8 cellular contexts compared by ENCODE assay signal in the genomic region with DNA sequence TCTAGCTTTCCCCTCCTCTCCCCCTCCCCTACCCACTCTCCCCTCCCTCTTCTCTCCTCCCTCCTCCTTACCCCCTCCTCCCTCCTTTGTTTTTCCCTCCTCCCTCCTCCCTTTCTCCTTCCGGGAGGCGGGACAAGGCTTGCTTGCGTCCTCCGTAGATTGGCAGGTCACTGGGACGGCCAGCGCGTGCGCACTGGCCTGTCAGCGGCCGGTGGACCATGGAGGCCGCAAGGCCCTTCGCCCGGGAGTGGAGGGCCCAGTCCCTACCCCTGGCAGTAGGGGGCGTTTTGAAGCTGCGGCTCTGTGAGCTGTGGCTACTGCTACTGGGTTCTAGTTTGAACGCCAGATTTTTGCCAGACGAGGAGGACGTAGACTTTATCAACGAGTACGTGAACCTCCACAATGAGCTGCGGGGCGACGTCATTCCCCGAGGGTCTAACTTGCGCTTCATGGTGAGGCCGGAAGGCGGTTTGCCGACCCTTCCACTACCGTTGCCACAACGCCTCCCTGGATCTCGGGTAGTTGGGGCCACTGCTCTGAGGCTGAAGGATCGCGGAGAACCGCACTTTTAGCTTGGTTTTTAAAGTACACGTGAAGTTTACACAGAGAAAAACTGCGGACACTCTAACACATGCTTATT. TPM values are rescaled to one million over a fixed set of nuclear protein-coding genes. Genes with fewer than 3 reads are reported as not detected.
A peak's percentile ranks its signal among the peaks of the same experiment; 100 is the strongest.
DNase-seq lines count a peak whose midpoint lies in the region; ATAC-seq and TF ChIP-seq lines count a peak whose summit lies in the region.

A gene (plus strand): TSS at position 191 of the 640 bp plus-strand sequence. CDS start 28 bp downstream, at position 219.

- H3K27me3 ChIP-seq in H9 (ENCODE audit: insufficient read depth, low read length) (no peaks in the 10 kb centered on the region), MG63 (no peaks in the 10 kb centered on the region), gastroesophageal sphincter (no peaks in the 10 kb centered on the region), neutrophil (no peaks in the 10 kb centered on the region)

- no peaks in the 10 kb centered on the region for H3K79me1 ChIP-seq in H9 (ENCODE audit: insufficient read depth, low read depth, low read length, poor library complexity, severe bottlenecking)

- DNase-seq in GDM1 (lab: John Stamatoyannopoulos, UW) (peak; percentile 94), H9 (peak; percentile 99), MG63 (peak; percentile 99), SIG-M5 treated with dmso at 0.1 percent for 504 hours (lab: John Stamatoyannopoulos, UW; ENCODE audit: unreplicated experiment) (peak; percentile 94), substantia nigra (lab: John Stamatoyannopoulos, UW) (peak; percentile 67 to 97 (median 94))
- DNase-seq in activated naive CD4-positive, alpha-beta T cell treated with anti-CD3 and anti-CD28 coated beads, Interleukin-2, amount 10 ng/mL, durations not matched to agents 7 days and 5 days, result peak; percentile 89

- no peak within 1 kb of the TSS for H2BK120ac ChIP-seq in H9 (ENCODE audit: low read depth, low read length, poor library complexity, severe bottlenecking)

- H3K23ac ChIP-seq in H9 (ENCODE audit: insufficient read length, low read depth, low read length), result no peak within 1 kb of the TSS

- peak within 1 kb of the TSS; percentile 54 for H3K4me3 ChIP-seq in MG63
- peak within 1 kb of the TSS; percentile 62 to 93 for H3K4me3 ChIP-seq in gastroesophageal sphincter
- H3K4me3 ChIP-seq in neutrophil (ENCODE audit: low read depth in 1 of 2, low read length in 1 of 2), result peak within 1 kb of the TSS; percentile 67 to 69

- H3K36me3 ChIP-seq in MG63 (no peaks in the 10 kb centered on the region), gastroesophageal sphincter (no peaks in the 10 kb centered on the region), neutrophil (no peaks in the 10 kb centered on the region)

- H4K5ac ChIP-seq in H9 (ENCODE audit: insufficient read length, low read depth, low read length), result peak within 1 kb of the TSS; percentile 18

- no peak within 1 kb of the TSS for H3K4ac ChIP-seq in H9 (ENCODE audit: low read depth, low read length)

- no peak for TF ChIP-seq EP300 in gastroesophageal sphincter (IDR thresholded peaks at IDR 0.05)

- no peak within 1 kb of the TSS for H2BK20ac ChIP-seq in H9 (ENCODE audit: low read depth, low read length, poor library complexity, severe bottlenecking)

- CTCF ChIA-PET in activated naive CD4-positive, alpha-beta T cell treated with anti-CD3 and anti-CD28 coated beads, Interleukin-2, amount 10 ng/mL, durations not matched to agents 7 days and 5 days (lab: Charles Lee), result interaction anchor here (0.6 to 2.6 kb wide), 7 partner anchors 53 to 114 kb away, joined by 3 to 21 read pairs (median 6); a partner anchor contains a TSS

- no peaks in the 10 kb centered on the region for H4K20me1 ChIP-seq in H9 (ENCODE audit: control insufficient read depth, insufficient read depth, insufficient read length)

- H3K4me1 Mint-ChIP-seq in H9, result peaks cover 17 to 24% of the 10 kb centered on the region in 2 experiments
- H3K4me1 Mint-ChIP-seq in activated naive CD4-positive, alpha-beta T cell treated with anti-CD3 and anti-CD28 coated beads, Interleukin-2, amount 10 ng/mL, durations not matched to agents 7 days and 5 days, result peaks cover 38% of the 10 kb centered on the region

- no peak within 1 kb of the TSS for H2BK5ac ChIP-seq in H9 (ENCODE audit: insufficient read length, low read length)

- peak within 1 kb of the TSS; percentile 63 to 77 for H3K4me3 Mint-ChIP-seq in H9
- peak within 1 kb of the TSS; percentile 85 for H3K4me3 Mint-ChIP-seq in activated naive CD4-positive, alpha-beta T cell treated with anti-CD3 and anti-CD28 coated beads, Interleukin-2, amount 10 ng/mL, durations not matched to agents 7 days and 5 days

- H3K4me2 ChIP-seq in H9 (ENCODE audit: insufficient read depth, insufficient read length, low read length), result peak within 1 kb of the TSS; percentile 71

- H3K9me3 ChIP-seq in H9 (ENCODE audit: control insufficient read depth, low read depth, low read length), result no peaks in the 10 kb centered on the region
- H3K9me3 ChIP-seq in MG63, result no peaks in the 10 kb centered on the region
- no peaks in the 10 kb centered on the region for H3K9me3 ChIP-seq in gastroesophageal sphincter
- H3K9me3 ChIP-seq in neutrophil, result no peaks in the 10 kb centered on the region

- H3K27ac ChIP-seq in H9 (ENCODE audit: insufficient read length, low read depth, low read length), result no peak within 1 kb of the TSS
- H3K27ac ChIP-seq in gastroesophageal sphincter, result peak within 1 kb of the TSS; percentile 90 to 99 (median 94)
- H3K27ac ChIP-seq in neutrophil, result peak within 1 kb of the TSS; percentile 76
- H3K27ac ChIP-seq in substantia nigra (ENCODE audit: low read depth, low read length, poor library complexity, severe bottlenecking), result peak within 1 kb of the TSS; percentile 87

- no peaks in the 10 kb centered on the region for H3K27me3 Mint-ChIP-seq in H9 (ENCODE audit: low read depth)
- no peaks in the 10 kb centered on the region for H3K27me3 Mint-ChIP-seq in activated naive CD4-positive, alpha-beta T cell treated with anti-CD3 and anti-CD28 coated beads, Interleukin-2, amount 10 ng/mL, durations not matched to agents 7 days and 5 days

- peak within 1 kb of the TSS; percentile 87 for H3K14ac ChIP-seq in H9 (ENCODE audit: insufficient read depth, low read length)

- no peak within 1 kb of the TSS for H3K56ac ChIP-seq in H9 (ENCODE audit: insufficient read length, low read depth, low read length)

- H3T11ph ChIP-seq in H9 (ENCODE audit: low read length), result no peak within 1 kb of the TSS

- no peak within 1 kb of the TSS for H2BK12ac ChIP-seq in H9 (ENCODE audit: insufficient read length, low read depth, low read length)

- peak within 1 kb of the TSS; percentile 68 for H3K18ac ChIP-seq in H9 (ENCODE audit: insufficient read length, low read depth, low read length)

- peak within 1 kb of the TSS; percentile 51 for H2AFZ ChIP-seq in H9 (ENCODE audit: low read length)

- H3K23me2 ChIP-seq in H9 (ENCODE audit: insufficient read length, low read depth, low read length, poor library complexity, severe bottlenecking), result peaks cover 3% of the 10 kb centered on the region

- peak; percentile 51 to 69 for TF ChIP-seq POLR2A in gastroesophageal sphincter (IDR thresholded peaks at IDR 0.05)

- TF ChIP-seq CTCF in H9 (conservative IDR thresholded peaks at IDR 0.05), result peak; percentile 89
- TF ChIP-seq CTCF in gastroesophageal sphincter (IDR thresholded peaks at IDR 0.05), result peak; percentile 62 to 90 (median 81)
- peak; percentile 95 for TF ChIP-seq CTCF in neutrophil (IDR thresholded peaks at IDR 0.05)

- H4K91ac ChIP-seq in H9 (ENCODE audit: insufficient read length, low read depth, low read length), result no peak within 1 kb of the TSS

- H3K79me2 ChIP-seq in H9 (ENCODE audit: insufficient read depth, low read length), result no peaks in the 10 kb centered on the region

- no CpG with 5 or more reads among the region's 36 CpGs for WGBS in H9 (ENCODE audit: extremely low coverage, insufficient read length, low lambda C conversion rate)
- WGBS in gastroesophageal sphincter (ENCODE audit: low coverage in 1 of 2), 2 donors, result no CpG with 5 or more reads among the region's 36 CpGs

- no peaks in the 10 kb centered on the region for H3K4me1 ChIP-seq in H9 (ENCODE audit: insufficient read depth, low read length)
- peaks cover 7 to 33% (median 7%) of the 10 kb centered on the region in 3 donors for H3K4me1 ChIP-seq in gastroesophageal sphincter
- H3K4me1 ChIP-seq in neutrophil (ENCODE audit: control insufficient read depth in 1 of 2, insufficient read depth in 1 of 2, low read depth in 1 of 2, low read length in 1 of 2), result peaks cover 8 to 12% of the 10 kb centered on the region in 2 experiments

- H2BK15ac ChIP-seq in H9 (ENCODE audit: low read depth, low read length), result no peak within 1 kb of the TSS

- ATAC-seq in gastroesophageal sphincter, result peak; percentile 100

- no peaks in the 10 kb centered on the region for H3K9me3 Mint-ChIP-seq in H9
- H3K9me3 Mint-ChIP-seq in activated naive CD4-positive, alpha-beta T cell treated with anti-CD3 and anti-CD28 coated beads, Interleukin-2, amount 10 ng/mL, durations not matched to agents 7 days and 5 days, result no peaks in the 10 kb centered on the region

- peaks cover 0 to 7% (median 0%) of the 10 kb centered on the region in 3 experiments; a peak in 2 of 7 replicates for H3K36me3 Mint-ChIP-seq in H9 (ENCODE audit: insufficient read depth in 1 of 3, low read depth in 3 of 3)
- H3K36me3 Mint-ChIP-seq in activated naive CD4-positive, alpha-beta T cell treated with anti-CD3 and anti-CD28 coated beads, Interleukin-2, amount 10 ng/mL, durations not matched to agents 7 days and 5 days, result no peaks in the 10 kb centered on the region

- peak within 1 kb of the TSS in 2 of 3 experiments; percentile 88 to 96; a peak in 4 of 7 replicates for H3K27ac Mint-ChIP-seq in H9
- peak within 1 kb of the TSS; percentile 80 for H3K27ac Mint-ChIP-seq in activated naive CD4-positive, alpha-beta T cell treated with anti-CD3 and anti-CD28 coated beads, Interleukin-2, amount 10 ng/mL, durations not matched to agents 7 days and 5 days

- H3K9ac ChIP-seq in H9 (ENCODE audit: extremely low read depth, insufficient read length, low read length), result peak within 1 kb of the TSS; percentile 73

- H4K8ac ChIP-seq in H9 (replicated peaks; ENCODE audit: insufficient read length, low read depth, low read length), result no peak within 1 kb of the TSS

- H2AK5ac ChIP-seq in H9 (ENCODE audit: insufficient read length, low read length), result no peak within 1 kb of the TSS

RNA-seq across cellular contexts. Expression of the gene that starts here (rescaled TPM):
- total RNA-seq in H9 (2021), result 0.09 and 0.35 TPM in 2 replicates
- not detected in 2 replicates for total RNA-seq in MG63 (2014; rRNA removed; shearing (Covaris generic); ENCODE audit: low replicate concordance)
- total RNA-seq in gastroesophageal sphincter, result 1 to 10 TPM in 2 of 4 donors, under 1 TPM in 2; 0.13 to 2.3 (median 1.2) TPM

Comparison
In these comparisons a context has a peak if more than half of its experiments do, and no peak if none do; other contexts are left out.
1. Peak in DNase-seq, H3K9ac ChIP-seq and H3K4me2 ChIP-seq in H9; RNA of the gene not detected or under 1 TPM.
2. Peak in DNase-seq and H3K4me3 ChIP-seq in MG63; RNA of the gene not detected or under 1 TPM.